9 cellular contexts compared by ENCODE assay signal in genomic region chr5:172420215-172420934, GRCh38. TPM values are rescaled to one million over a fixed set of nuclear protein-coding genes. Genes with fewer than 3 reads are reported as not detected.
DNase-seq lines count a peak whose midpoint lies in the region; ATAC-seq and TF ChIP-seq lines count a peak whose summit lies in the region.
"Had no signal": no experiment of that assay in that cellular context is flagged by ENCODE, and none has a peak within 500 bp of the region (broad histone marks: within the 10 kb centered on the region; RNA-seq: fewer than 3 reads in every experiment).

No MANE protein-coding gene starts in this region.

- intact Hi-C loops in colonic mucosa (cut with DNase I): no loop called here

- H3K4me3 ChIP-seq in colonic mucosa: no peak overlapping the region
- H3K4me3 ChIP-seq in mesenchymal stem cell (ENCODE audit: insufficient read depth in 1 of 2, low read depth in 1 of 2, low read length in 2 of 2): peak overlapping the region in 1 of 2 experiments; percentile 37
- H3K4me3 ChIP-seq in urinary bladder (ENCODE audit: low read depth, low read length): no peak overlapping the region

- H4K91ac ChIP-seq in mesenchymal stem cell (ENCODE audit: low read length): no peak overlapping the region

- 84% methylated on average over 8 of the region's 10 CpGs for WGBS in mesenchymal stem cell
- 44% methylated on average over 10 of the region's 10 CpGs for WGBS in urinary bladder

- H3K4me1 ChIP-seq in colonic mucosa (no peaks in the 10 kb centered on the region), mesenchymal stem cell (ENCODE audit: control insufficient read depth, insufficient read depth, low read depth, low read length) (peaks cover 25% of the 10 kb centered on the region), urinary bladder (ENCODE audit: insufficient read depth) (no peaks in the 10 kb centered on the region)

- H2AFZ ChIP-seq in mesenchymal stem cell (ENCODE audit: low read depth, low read length): no peak overlapping the region

- TF ChIP-seq CTCF in colonic mucosa (IDR thresholded peaks at IDR 0.05): no peak

- no peak overlapping the region for H2BK12ac ChIP-seq in mesenchymal stem cell (ENCODE audit: low read length in 2 of 2)

- no peaks in the 10 kb centered on the region for H3K9me3 Mint-ChIP-seq in effector memory CD8-positive, alpha-beta T cell

- H3K18ac ChIP-seq in mesenchymal stem cell (ENCODE audit: low read depth in 1 of 2, low read length in 2 of 2): no peak overlapping the region

- no peaks in the 10 kb centered on the region for H3K9me3 ChIP-seq in colonic mucosa
- no peaks in the 10 kb centered on the region for H3K9me3 ChIP-seq in mesenchymal stem cell (ENCODE audit: control insufficient read depth, low read length)

- H3K4me3 Mint-ChIP-seq in effector memory CD8-positive, alpha-beta T cell: no peak overlapping the region

- H3K27ac Mint-ChIP-seq in effector memory CD8-positive, alpha-beta T cell: peak overlapping the region in 1 of 2 donors; percentile 5

- H3K27me3 ChIP-seq in colonic mucosa (no peaks in the 10 kb centered on the region), mesenchymal stem cell (ENCODE audit: control insufficient read depth in 1 of 2, insufficient read depth in 1 of 2, low read length in 2 of 2) (no peaks in the 10 kb centered on the region)

- peaks cover 13 to 59% of the 10 kb centered on the region in 2 donors for H3K27me3 Mint-ChIP-seq in effector memory CD8-positive, alpha-beta T cell

- H3K79me1 ChIP-seq in mesenchymal stem cell (replicated peaks; ENCODE audit: low read length, poor library complexity, severe bottlenecking): peaks cover 39% of the 10 kb centered on the region

- no peak overlapping the region for H4K8ac ChIP-seq in mesenchymal stem cell (ENCODE audit: low read length)

- H3K4ac ChIP-seq in mesenchymal stem cell (ENCODE audit: low read depth in 1 of 2, low read length in 2 of 2): no peak overlapping the region

- no peak overlapping the region for H2BK120ac ChIP-seq in mesenchymal stem cell (ENCODE audit: low read depth, low read length)

- no peak overlapping the region for H2BK15ac ChIP-seq in mesenchymal stem cell (ENCODE audit: low read depth, poor library complexity, severe bottlenecking)

- no peak overlapping the region for H3K14ac ChIP-seq in mesenchymal stem cell (ENCODE audit: low read length in 2 of 2)

- H3K9ac ChIP-seq in colonic mucosa (ENCODE audit: low read depth in 2 of 2, low read length in 2 of 2) (peak overlapping the region in 1 of 2 donors; percentile 57), mesenchymal stem cell (ENCODE audit: low read length) (peak overlapping the region; percentile 85)

- H2AK5ac ChIP-seq in mesenchymal stem cell (ENCODE audit: low read length, severe bottlenecking): no peak overlapping the region

- H3K27ac ChIP-seq in colonic mucosa: peak overlapping the region; percentile 61
- H3K27ac ChIP-seq in mesenchymal stem cell (ENCODE audit: low read length, poor library complexity, severe bottlenecking): no peak overlapping the region
- H3K27ac ChIP-seq in urinary bladder (ENCODE audit: low read depth): peak overlapping the region; percentile 76

- no peaks in the 10 kb centered on the region for H3K4me1 Mint-ChIP-seq in effector memory CD8-positive, alpha-beta T cell (ENCODE audit: low read depth in 2 of 2)

- H2BK5ac ChIP-seq in mesenchymal stem cell (ENCODE audit: low read depth, low read length, poor library complexity, severe bottlenecking): no peak overlapping the region

- no peaks in the 10 kb centered on the region for H3K36me3 Mint-ChIP-seq in effector memory CD8-positive, alpha-beta T cell (ENCODE audit: insufficient read depth)

- H3K23ac ChIP-seq in mesenchymal stem cell (ENCODE audit: low read length in 2 of 2): no peak overlapping the region

- peak; percentile 94 for ATAC-seq in GM19351 (IDR thresholded peaks at IDR 0.05; ENCODE audit: unreplicated experiment)
- ATAC-seq in HG03025 (IDR thresholded peaks at IDR 0.05; ENCODE audit: low FRiP score, unreplicated experiment): no peak
- no peak for ATAC-seq in GM19324 (IDR thresholded peaks at IDR 0.05; ENCODE audit: low FRiP score, unreplicated experiment)
- ATAC-seq in effector memory CD8-positive, alpha-beta T cell (replicated peaks): no peak
- ATAC-seq: Panc1 had no signal

- DNase-seq in NCI-H446 treated with DMSO at 0.1 percent for 48 hours (lab: John Stamatoyannopoulos, UW): peak; percentile 31
- peak; percentile 92 for DNase-seq in colonic mucosa
- DNase-seq in mesenchymal stem cell: peak; percentile 62
- no peak for DNase-seq in effector memory CD8-positive, alpha-beta T cell

- H3K4me2 ChIP-seq in mesenchymal stem cell (ENCODE audit: low read length, poor library complexity, severe bottlenecking): no peak overlapping the region

- H3K36me3 ChIP-seq in colonic mucosa (no peaks in the 10 kb centered on the region), mesenchymal stem cell (ENCODE audit: control insufficient read depth in 1 of 2, insufficient read depth in 2 of 2, low read depth in 1 of 2, low read length in 2 of 2) (peaks cover 59 to 70% of the 10 kb centered on the region in 2 experiments), urinary bladder (ENCODE audit: insufficient read depth) (no peaks in the 10 kb centered on the region)

RNA-seq across cellular contexts. Expression of gene SH3PXD2B, which starts 34.0 kb away (rescaled TPM):
- total RNA-seq in colonic mucosa: 10 to 100 TPM; 12.2 to 13.2 TPM
- 25.7 TPM for polyA plus RNA-seq in mesenchymal stem cell (2013, experiment 1 of 2)
- polyA plus RNA-seq in mesenchymal stem cell (2013, experiment 2 of 2): 23.0 TPM
- total RNA-seq in urinary bladder: 24.3 TPM
- polyA plus RNA-seq in urinary bladder: 39.4 TPM

Comparison
In these comparisons a context has a peak if more than half of its experiments do, and no peak if none do; other contexts are left out.
1. DNase-seq: peak in NCI-H446 treated with DMSO at 0.1 percent for 48 hours (single experiment), colonic mucosa (single experiment) and mesenchymal stem cell (single experiment); none in effector memory CD8-positive, alpha-beta T cell (0 of 3).